In the genomic region with DNA sequence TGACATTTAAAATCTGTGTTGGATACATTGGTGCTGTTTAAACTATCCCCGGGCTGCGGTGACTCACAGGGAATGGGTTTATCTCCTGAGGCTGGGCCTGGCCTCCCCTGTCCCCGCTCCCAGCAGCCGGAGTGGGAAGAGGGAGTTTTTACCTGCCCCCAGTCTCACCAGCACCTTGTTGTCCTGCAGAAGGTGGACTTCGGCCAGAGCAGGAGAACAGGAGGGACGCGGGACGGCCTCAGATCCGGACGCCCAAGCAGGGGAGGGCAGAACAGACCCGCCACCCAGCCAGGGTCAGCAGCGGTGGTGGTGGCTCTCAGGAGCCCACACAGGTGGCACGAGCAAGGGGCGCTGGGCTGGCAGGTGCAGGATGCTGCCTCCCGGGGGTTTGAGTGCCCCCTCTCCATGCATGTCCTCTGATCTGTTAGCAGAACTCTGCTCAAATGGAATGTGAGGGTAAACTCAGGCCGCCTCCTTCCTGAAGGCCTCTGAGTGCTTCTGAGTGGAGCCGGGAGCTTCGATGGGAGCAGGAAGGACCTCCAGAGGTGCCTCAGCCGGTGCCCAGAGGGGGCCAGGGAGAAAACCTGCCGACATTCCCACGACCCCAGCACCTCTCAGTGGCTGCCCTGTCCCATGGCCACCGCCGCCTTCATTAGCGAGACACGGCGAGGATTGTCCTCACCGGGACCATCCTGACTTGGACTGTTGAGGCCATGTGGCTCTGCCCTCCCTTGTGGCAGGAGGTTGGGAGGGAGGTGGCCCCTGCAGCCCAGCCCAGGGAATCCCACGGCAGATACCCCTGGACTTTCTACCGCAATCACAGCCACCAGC, we compare ENCODE assay signal across 16 cellular contexts. TPM values are rescaled to one million over a fixed set of nuclear protein-coding genes. Genes with fewer than 3 reads are reported as not detected.
DNase-seq lines count a peak whose midpoint lies in the region; TF ChIP-seq lines count a peak whose summit lies in the region.
"Had no signal": no experiment of that assay in that cellular context is flagged by ENCODE, and none has a peak within 500 bp of the region (broad histone marks: within the 10 kb centered on the region; RNA-seq: fewer than 3 reads in every experiment).

No MANE protein-coding gene starts in this region.

- H3K4me2 ChIP-seq in hepatocyte, result peak overlapping the region; percentile 66

- BruUV-seq in Calu3 (replicated peaks; lab: Mats Ljungman, UMichigan), result no TSS peak

- no peaks in the 10 kb centered on the region for H3K36me3 Mint-ChIP-seq in Calu3 (ENCODE audit: insufficient read depth, unreplicated experiment)
- no peaks in the 10 kb centered on the region for H3K36me3 Mint-ChIP-seq in activated T-cell treated with anti-CD3 and anti-CD28 coated beads, Interleukin-2, amount 50 U/mL, for 24 hours (ENCODE audit: low read depth)

- H3K4me1 ChIP-seq in adipocyte (ENCODE audit: control insufficient read depth, insufficient read depth, low read length), result peaks cover 17% of the 10 kb centered on the region
- H3K4me1 ChIP-seq in hepatocyte (ENCODE audit: insufficient read depth), result peaks cover 15% of the 10 kb centered on the region
- H3K4me1 ChIP-seq: Peyer's patch, upper lobe of right lung had no signal

- no peak overlapping the region for H3K4me3 ChIP-seq in adipocyte (ENCODE audit: low read length)
- no peak overlapping the region for H3K4me3 ChIP-seq in hepatocyte
- H3K4me3 ChIP-seq: Peyer's patch, upper lobe of right lung had no signal

- no peaks in the 10 kb centered on the region for H3K9me2 ChIP-seq in hepatocyte (replicated peaks; ENCODE audit: insufficient read depth)

- no peak for TF ChIP-seq CTCF in hepatocyte (IDR thresholded peaks at IDR 0.05; ENCODE audit: poor library complexity)
- no peak for TF ChIP-seq CTCF in Calu3 (IDR thresholded peaks at IDR 0.05; ENCODE audit: unreplicated experiment)

- peak overlapping the region; percentile 74 for H3K27ac ChIP-seq in hepatocyte
- H3K27ac ChIP-seq: Peyer's patch, upper lobe of right lung had no signal

- peaks cover 65% of the 10 kb centered on the region for H3K27me3 Mint-ChIP-seq in Calu3 (ENCODE audit: unreplicated experiment)
- peaks cover 17% of the 10 kb centered on the region for H3K27me3 Mint-ChIP-seq in activated T-cell treated with anti-CD3 and anti-CD28 coated beads, Interleukin-2, amount 50 U/mL, for 24 hours

- H3K36me3 ChIP-seq in adipocyte (ENCODE audit: control insufficient read depth, insufficient read depth, low read length, severe bottlenecking) (no peaks in the 10 kb centered on the region), hepatocyte (replicated peaks; ENCODE audit: insufficient read depth, low read depth) (no peaks in the 10 kb centered on the region)
- H3K36me3 ChIP-seq: Peyer's patch, upper lobe of right lung had no signal

- peak; percentile 53 for DNase-seq in ELR (ENCODE audit: low read depth)
- DNase-seq in adipocyte (ENCODE audit: low read depth), result peak; percentile 62
- DNase-seq in hepatocyte (ENCODE audit: low spot score), result peak; percentile 75
- peak; percentile 41 for DNase-seq in retina
- DNase-seq in MV-4-11 (lab: John Stamatoyannopoulos, UW), result no peak
- DNase-seq in Calu3, result no peak
- DNase-seq in activated T-cell treated with anti-CD3 and anti-CD28 coated beads, Interleukin-2, amount 50 U/mL, for 24 hours, result no peak
- DNase-seq in activated T-cell treated with anti-CD3 and anti-CD28 coated beads for 4 hours, result no peak
- DNase-seq: C1 segment of cervical spinal cord; KBM-7; NCI-H524; Peyer's patch; stimulated activated CD4-positive, alpha-beta T cell treated with anti-CD3 and anti-CD28 coated beads, Interleukin-2, amount 100 ng/mL, for 24 hours; stimulated activated CD8-positive, alpha-beta memory T cell treated with anti-CD3 and anti-CD28 coated beads, Interleukin-4, amount 100 ng/mL, for 48 hours; upper lobe of right lung had no signal

- no peaks in the 10 kb centered on the region for H3K79me2 ChIP-seq in hepatocyte

- no peak overlapping the region for H3K9ac ChIP-seq in adipocyte (ENCODE audit: low read length)

- peaks cover 3% of the 10 kb centered on the region for H3K4me1 Mint-ChIP-seq in Calu3 (ENCODE audit: low read depth, unreplicated experiment)
- no peaks in the 10 kb centered on the region for H3K4me1 Mint-ChIP-seq in activated T-cell treated with anti-CD3 and anti-CD28 coated beads, Interleukin-2, amount 50 U/mL, for 24 hours (ENCODE audit: low read depth)

- no peak overlapping the region for H3K4me3 Mint-ChIP-seq in Calu3 (ENCODE audit: low read depth, unreplicated experiment)
- H3K4me3 Mint-ChIP-seq in activated T-cell treated with anti-CD3 and anti-CD28 coated beads, Interleukin-2, amount 50 U/mL, for 24 hours, result no peak overlapping the region
- H3K4me3 Mint-ChIP-seq: activated T-helper 1 cell treated with anti-CD3 and anti-CD28 coated beads, Interleukin-12 subunit alpha, Interleukin-12 subunit beta, Interleukin-2, Interleukin-4 antibody, amounts not matched to agents 30 ng/mL and 10 ng/mL and 1 ng/mL, durations not matched to agents 14 hours and 24 hours and 36 hours had no signal

- no peak overlapping the region for H3K27ac Mint-ChIP-seq in Calu3 (ENCODE audit: unreplicated experiment)
- no peak overlapping the region for H3K27ac Mint-ChIP-seq in activated T-cell treated with anti-CD3 and anti-CD28 coated beads, Interleukin-2, amount 50 U/mL, for 24 hours
- H3K27ac Mint-ChIP-seq: activated T-helper 1 cell treated with anti-CD3 and anti-CD28 coated beads, Interleukin-12 subunit alpha, Interleukin-12 subunit beta, Interleukin-2, Interleukin-4 antibody, amounts not matched to agents 30 ng/mL and 10 ng/mL and 1 ng/mL, durations not matched to agents 14 hours and 24 hours and 36 hours had no signal

- CTCF ChIA-PET in Calu3 (lab: Charles Lee), result no interaction called here

- H2AFZ ChIP-seq in hepatocyte, result no peak overlapping the region

- H4K20me1 ChIP-seq in hepatocyte (ENCODE audit: insufficient read depth, poor library complexity, severe bottlenecking), result no peaks in the 10 kb centered on the region

- H3K9me3 Mint-ChIP-seq in Calu3 (ENCODE audit: low read depth, unreplicated experiment), result no peaks in the 10 kb centered on the region
- no peaks in the 10 kb centered on the region for H3K9me3 Mint-ChIP-seq in activated T-cell treated with anti-CD3 and anti-CD28 coated beads, Interleukin-2, amount 50 U/mL, for 24 hours
- H3K9me3 Mint-ChIP-seq: activated T-helper 1 cell treated with anti-CD3 and anti-CD28 coated beads, Interleukin-12 subunit alpha, Interleukin-12 subunit beta, Interleukin-2, Interleukin-4 antibody, amounts not matched to agents 30 ng/mL and 10 ng/mL and 1 ng/mL, durations not matched to agents 14 hours and 24 hours and 36 hours had no signal

- intact Hi-C loops in Calu3 (cut with micrococcal nuclease; ENCODE audit: unreplicated experiment), result no loop called here

- 58% methylated on average over 29 of the region's 29 CpGs for WGBS in hepatocyte (ENCODE audit: low lambda C conversion rate, missing lambda C conversion rate)

- H3K27me3 ChIP-seq in adipocyte (replicated peaks; ENCODE audit: control insufficient read depth, insufficient read depth, low read length) (peaks cover 8% of the 10 kb centered on the region), hepatocyte (no peaks in the 10 kb centered on the region)
- H3K27me3 ChIP-seq: Peyer's patch had no signal

- H3K9me3 ChIP-seq in adipocyte (ENCODE audit: control insufficient read depth, low read length), result no peaks in the 10 kb centered on the region
- H3K9me3 ChIP-seq in hepatocyte (ENCODE audit: low read depth), result no peaks in the 10 kb centered on the region
- H3K9me3 ChIP-seq: Peyer's patch, upper lobe of right lung had no signal

RNA-seq across cellular contexts. Expression of a gene that starts 43.4 kb away (rescaled TPM):
- total RNA-seq in hepatocyte (14.0 and 18.9 TPM in 2 replicates), Calu3 (2022) (28.9 and 31.8 TPM in 2 replicates)
- 18.9 and 20.5 TPM in 2 replicates for polyA plus RNA-seq in hepatocyte

RNA-seq across cellular contexts. Expression of a gene that starts 44.2 kb away (rescaled TPM):
- 0.08 and 0.37 TPM in 2 replicates for total RNA-seq in hepatocyte
- 0.09 TPM in 1 of 2 replicates, not detected in the other for polyA plus RNA-seq in hepatocyte
- not detected in 2 replicates for total RNA-seq in Calu3 (2022)
- total RNA-seq: activated T-helper 1 cell treated with anti-CD3 and anti-CD28 coated beads, Interleukin-12 subunit alpha, Interleukin-12 subunit beta, Interleukin-2, Interleukin-4 antibody, amounts not matched to agents 30 ng/mL and 10 ng/mL and 1 ng/mL, durations not matched to agents 14 hours and 24 hours and 36 hours had no signal

RNA-seq across cellular contexts. Expression of a gene that starts 51.7 kb away (rescaled TPM):
- total RNA-seq in hepatocyte (43.8 and 47.6 TPM in 2 replicates), Calu3 (2022) (80.1 and 98.2 TPM in 2 replicates)
- polyA plus RNA-seq in hepatocyte, result 76.2 and 80.8 TPM in 2 replicates

Comparison
In these comparisons a context has a peak if more than half of its experiments do, and no peak if none do; other contexts are left out.
1. DNase-seq: peak in ELR (single experiment), adipocyte (single experiment), hepatocyte (single experiment) and retina (single experiment); none in MV-4-11 (single experiment), Calu3 (single experiment), activated T-cell treated with anti-CD3 and anti-CD28 coated beads, Interleukin-2, amount 50 U/mL, for 24 hours (single experiment) and activated T-cell treated with anti-CD3 and anti-CD28 coated beads for 4 hours (single experiment).